In genomic region chr20:32537657-32538525, GRCh38 we compare ENCODE assay signal across 8 cellular contexts. TPM values are rescaled to one million over a fixed set of nuclear protein-coding genes. Genes with fewer than 3 reads are reported as not detected.
DNase-seq lines count a peak whose midpoint lies in the region; ATAC-seq lines count a peak whose summit lies in the region.

No MANE protein-coding gene starts in this region.

- no peaks in the 10 kb centered on the region for H3K9me3 ChIP-seq in stomach smooth muscle (ENCODE audit: control insufficient read depth in 2 of 2, low read length in 2 of 2)

- no peak overlapping the region for H3K27ac ChIP-seq in stomach smooth muscle (ENCODE audit: low read length)

- H3K4me3 Mint-ChIP-seq in activated CD8-positive, alpha-beta T cell treated with anti-CD3 and anti-CD28 coated beads, Interleukin-2, amount 10 ng/mL, durations not matched to agents 7 days and 5 days: peak overlapping the region; percentile 95

- H3K4me1 ChIP-seq in stomach smooth muscle (ENCODE audit: control insufficient read depth, insufficient read depth, low read length): peaks cover 8% of the 10 kb centered on the region

- no peaks in the 10 kb centered on the region for H3K36me3 ChIP-seq in stomach smooth muscle (ENCODE audit: control insufficient read depth in 2 of 2, insufficient read depth in 2 of 2, low read length in 2 of 2)

- no peaks in the 10 kb centered on the region for H3K9me3 Mint-ChIP-seq in activated CD8-positive, alpha-beta T cell treated with anti-CD3 and anti-CD28 coated beads, Interleukin-2, amount 10 ng/mL, durations not matched to agents 7 days and 5 days (ENCODE audit: insufficient read depth)

- H3K4me3 ChIP-seq in stomach smooth muscle (ENCODE audit: low read length in 2 of 2): peak overlapping the region; percentile 67 to 70

- no peak for ATAC-seq in activated CD8-positive, alpha-beta T cell treated with anti-CD3 and anti-CD28 coated beads, Interleukin-2, amount 10 ng/mL, durations not matched to agents 7 days and 5 days
- ATAC-seq in left colon (no peak), GM21786 (IDR thresholded peaks at IDR 0.05; ENCODE audit: unreplicated experiment) (no peak)

- peak; percentile 35 for DNase-seq in activated CD4-positive, alpha-beta T cell treated with anti-CD3 and anti-CD28 coated beads for 48 hours
- DNase-seq in activated CD4-positive, alpha-beta T cell treated with anti-CD3 and anti-CD28 coated beads, Interleukin-2, amount 50 U/mL, for 4 hours: no peak
- DNase-seq in activated CD8-positive, alpha-beta T cell treated with anti-CD3 and anti-CD28 coated beads, Interleukin-2, amount 10 ng/mL, durations not matched to agents 7 days and 5 days: no peak
- DNase-seq in left colon (peak; percentile 44 to 47), hypothalamus (lab: John Stamatoyannopoulos, UW) (no peak), NCI-H2029 (lab: John Stamatoyannopoulos, UW) (no peak)

- H3K27me3 Mint-ChIP-seq in activated CD8-positive, alpha-beta T cell treated with anti-CD3 and anti-CD28 coated beads, Interleukin-2, amount 10 ng/mL, durations not matched to agents 7 days and 5 days (ENCODE audit: low read depth): no peaks in the 10 kb centered on the region

- CTCF ChIA-PET in activated CD8-positive, alpha-beta T cell treated with anti-CD3 and anti-CD28 coated beads, Interleukin-2, amount 10 ng/mL, durations not matched to agents 7 days and 5 days (lab: Charles Lee): interaction anchor here (1.0 to 12.0 kb wide), 7 partner anchors 14 to 240 kb away, joined by 3 to 241 read pairs (median 4); partner anchors contain the start of gene C20orf203

- intact Hi-C loops in left colon (cut with DNase I, micrococcal nuclease): no loop called here

- H3K27ac Mint-ChIP-seq in activated CD8-positive, alpha-beta T cell treated with anti-CD3 and anti-CD28 coated beads, Interleukin-2, amount 10 ng/mL, durations not matched to agents 7 days and 5 days: peak overlapping the region; percentile 98

- POLR2A ChIA-PET in activated CD8-positive, alpha-beta T cell treated with anti-CD3 and anti-CD28 coated beads, Interleukin-2, amount 10 ng/mL, durations not matched to agents 7 days and 5 days (lab: Charles Lee): interaction anchor here (0.6 to 9.1 kb wide), 8 partner anchors 12 to 114 kb away, joined by 3 to 145 read pairs (median 7); partner anchors contain the start of gene NOL4L

- peaks cover 81% of the 10 kb centered on the region for H3K4me1 Mint-ChIP-seq in activated CD8-positive, alpha-beta T cell treated with anti-CD3 and anti-CD28 coated beads, Interleukin-2, amount 10 ng/mL, durations not matched to agents 7 days and 5 days (ENCODE audit: low read depth)

- peaks cover 22% of the 10 kb centered on the region for H3K36me3 Mint-ChIP-seq in activated CD8-positive, alpha-beta T cell treated with anti-CD3 and anti-CD28 coated beads, Interleukin-2, amount 10 ng/mL, durations not matched to agents 7 days and 5 days (ENCODE audit: low read depth)

- no peak overlapping the region for H3K9ac ChIP-seq in stomach smooth muscle (ENCODE audit: low read length in 2 of 2)

- no peaks in the 10 kb centered on the region for H3K27me3 ChIP-seq in stomach smooth muscle (ENCODE audit: control insufficient read depth in 1 of 2, insufficient read depth in 2 of 2, low read length in 2 of 2)

RNA-seq across cellular contexts. Expression of gene NOL4L, which starts 47.2 kb away (rescaled TPM):
- 10 to 100 TPM; 22.2 to 24.5 TPM for total RNA-seq in activated CD8-positive, alpha-beta T cell treated with anti-CD3 and anti-CD28 coated beads, Interleukin-2, amount 10 ng/mL, durations not matched to agents 7 days and 5 days
- total RNA-seq in left colon: 10 to 100 TPM; 55.2 to 61.0 TPM

Comparison
In these comparisons a context has a peak if more than half of its experiments do, and no peak if none do; other contexts are left out.
1. DNase-seq: peak in activated CD4-positive, alpha-beta T cell treated with anti-CD3 and anti-CD28 coated beads for 48 hours (single experiment) and left colon (2 of 2); none in activated CD4-positive, alpha-beta T cell treated with anti-CD3 and anti-CD28 coated beads, Interleukin-2, amount 50 U/mL, for 4 hours (0 of 2), activated CD8-positive, alpha-beta T cell treated with anti-CD3 and anti-CD28 coated beads, Interleukin-2, amount 10 ng/mL, durations not matched to agents 7 days and 5 days (single experiment), hypothalamus (0 of 51) and NCI-H2029 (single experiment).